In the genomic region with DNA sequence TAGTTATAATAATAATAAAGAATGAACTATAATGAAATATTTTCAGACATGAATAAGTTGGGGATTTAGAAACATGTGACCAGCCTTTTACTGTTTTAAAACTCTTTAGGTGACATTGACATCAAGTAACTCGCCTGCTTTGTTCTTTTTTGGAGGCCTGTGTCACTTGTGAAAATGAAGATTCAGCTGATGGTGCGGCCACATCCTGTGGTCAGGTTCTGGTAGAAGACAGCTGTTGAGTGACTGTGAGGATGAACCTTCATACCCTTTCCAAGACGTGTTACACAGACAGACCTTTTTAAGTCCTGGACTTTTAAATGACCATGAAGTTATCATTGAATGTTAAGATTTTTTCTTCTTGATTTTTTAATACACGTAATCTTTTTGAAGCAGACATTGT, we compare ENCODE assay signal across 31 cellular contexts. TPM values are rescaled to one million over a fixed set of nuclear protein-coding genes. Genes with fewer than 3 reads are reported as not detected.
DNase-seq lines count a peak whose midpoint lies in the region; ATAC-seq, FAIRE-seq and TF ChIP-seq lines count a peak whose summit lies in the region.
"Had no signal": no experiment of that assay in that cellular context is flagged by ENCODE, and none has a peak within 500 bp of the region (broad histone marks: within the 10 kb centered on the region; RNA-seq: fewer than 3 reads in every experiment).

No MANE protein-coding gene starts in this region.

- no peaks in the 10 kb centered on the region for H3K27me3 Mint-ChIP-seq in activated CD4-positive, alpha-beta memory T cell treated with anti-CD3 and anti-CD28 coated beads, Interleukin-2, amount 10 ng/mL, durations not matched to agents 7 days and 5 days
- H3K27me3 Mint-ChIP-seq in natural killer cell (ENCODE audit: low read depth in 2 of 2) = no peaks in the 10 kb centered on the region
- H3K27me3 Mint-ChIP-seq: activated naive CD8-positive, alpha-beta T cell had no signal

- intact Hi-C loops in natural killer cell (cut with micrococcal nuclease) = no loop called here

- TF ChIP-seq CTCF in natural killer cell (IDR thresholded peaks at IDR 0.05) (no peak), GM10248 (IDR thresholded peaks at IDR 0.05; ENCODE audit: control extremely low read depth, extremely low read depth, low read depth, missing control alignments) (no peak)

- peaks cover 9% of the 10 kb centered on the region for H3K9me3 Mint-ChIP-seq in activated CD4-positive, alpha-beta memory T cell treated with anti-CD3 and anti-CD28 coated beads, Interleukin-2, amount 10 ng/mL, durations not matched to agents 7 days and 5 days
- peaks cover 0 to 4% of the 10 kb centered on the region in 2 donors for H3K9me3 Mint-ChIP-seq in natural killer cell

- peak; percentile 84 to 98 (median 89) for ATAC-seq in natural killer cell
- ATAC-seq: esophagus mucosa, GM23338, left lung, sciatic nerve had no signal

- H3K4me1 Mint-ChIP-seq in activated CD4-positive, alpha-beta memory T cell treated with anti-CD3 and anti-CD28 coated beads, Interleukin-2, amount 10 ng/mL, durations not matched to agents 7 days and 5 days = peaks cover 11% of the 10 kb centered on the region
- peaks cover 24 to 29% of the 10 kb centered on the region in 2 donors for H3K4me1 Mint-ChIP-seq in natural killer cell
- H3K4me1 Mint-ChIP-seq: GM23338 had no signal

- POLR2A ChIA-PET in activated CD4-positive, alpha-beta memory T cell treated with anti-CD3 and anti-CD28 coated beads, Interleukin-2, amount 10 ng/mL, durations not matched to agents 7 days and 5 days (lab: Charles Lee) = interaction anchor here (0.6 kb wide), 1 partner anchor 933 kb away, joined by 3 read pairs; no protein-coding TSS in a partner anchor
- POLR2A ChIA-PET in GM10248 (lab: Yijun Ruan, JAX) = no interaction called here

- FAIRE-seq in GM18507 (lab: Jason Lieb, UNC) (peak; percentile 63), HTR-8/SVneo (lab: Jason Lieb, UNC) (no peak)
- FAIRE-seq: G401.6 had no signal

- CTCF ChIA-PET in activated CD4-positive, alpha-beta memory T cell treated with anti-CD3 and anti-CD28 coated beads, Interleukin-2, amount 10 ng/mL, durations not matched to agents 7 days and 5 days (lab: Charles Lee) = interaction anchor here (1.4 kb wide), 1 partner anchor 34 kb away, joined by 3 read pairs; no protein-coding TSS in a partner anchor
- CTCF ChIA-PET in GM10248 (lab: Yijun Ruan, JAX) = interaction anchor here (1.0 to 1.6 kb wide), 5 partner anchors 16 to 90 kb away, joined by 3 to 5 read pairs (median 3); no protein-coding TSS in a partner anchor

- H3K27ac Mint-ChIP-seq in activated CD4-positive, alpha-beta memory T cell treated with anti-CD3 and anti-CD28 coated beads, Interleukin-2, amount 10 ng/mL, durations not matched to agents 7 days and 5 days = no peak overlapping the region
- peak overlapping the region; percentile 82 to 83 for H3K27ac Mint-ChIP-seq in natural killer cell
- H3K27ac Mint-ChIP-seq: activated naive CD8-positive, alpha-beta T cell; endodermal cell; GM23338; HFFc6; T-helper 1 cell treated with Interleukin-12 subunit alpha and Interleukin-12 subunit beta and Interleukin-4 antibody, amounts not matched to agents 30 μg/mL and 1 μg/mL, for 36 hours had no signal

- peaks cover 25% of the 10 kb centered on the region for H3K36me3 Mint-ChIP-seq in activated CD4-positive, alpha-beta memory T cell treated with anti-CD3 and anti-CD28 coated beads, Interleukin-2, amount 10 ng/mL, durations not matched to agents 7 days and 5 days (ENCODE audit: low read depth)
- peaks cover 26% of the 10 kb centered on the region for H3K36me3 Mint-ChIP-seq in natural killer cell

- DNase-seq in CMK (ENCODE audit: low read depth) (peak; percentile 52), GM18507 (ENCODE audit: extremely low spot score, insufficient read length, low read depth) (peak; percentile 14), natural killer cell (peak; percentile 63), NCI-H2081 treated with DMSO at 0.1 percent for 48 hours (lab: John Stamatoyannopoulos, UW) (no peak), occipital lobe (lab: John Stamatoyannopoulos, UW) (no peak), HTR-8/SVneo (ENCODE audit: insufficient read length, low spot score) (no peak), GM10248 (ENCODE audit: extremely low spot score) (no peak)
- DNase-seq in activated CD4-positive, alpha-beta memory T cell treated with anti-CD3 and anti-CD28 coated beads, Interleukin-2, amount 10 ng/mL, durations not matched to agents 7 days and 5 days = peak; percentile 57
- DNase-seq: activated CD4-positive, CD25-positive, alpha-beta regulatory T cell treated with anti-CD3 and anti-CD28 coated beads, Interleukin-2, amount 50 U/mL, for 72 hours; central memory CD4-positive, alpha-beta T cell; COR-L47; endodermal cell; foreskin melanocyte; HFFc6; Kasumi-1; left lung; mesenchymal stem cell; NCI-H1048; NCI-H1694 treated with DMSO at 0.1 percent for 48 hours; NCI-H2171 treated with DMSO at 0.1 percent for 48 hours; NCI-H524; SK-N-SH; stomach; trophoblast cell had no signal

- no peak overlapping the region for H3K4me3 Mint-ChIP-seq in activated CD4-positive, alpha-beta memory T cell treated with anti-CD3 and anti-CD28 coated beads, Interleukin-2, amount 10 ng/mL, durations not matched to agents 7 days and 5 days
- peak overlapping the region; percentile 31 for H3K4me3 Mint-ChIP-seq in natural killer cell
- H3K4me3 Mint-ChIP-seq: activated naive CD8-positive, alpha-beta T cell; endodermal cell; GM23338; HFFc6; T-helper 1 cell treated with Interleukin-12 subunit alpha and Interleukin-12 subunit beta and Interleukin-4 antibody, amounts not matched to agents 30 μg/mL and 1 μg/mL, for 36 hours had no signal

RNA-seq across cellular contexts. Expression of a gene that starts 10.3 kb away (rescaled TPM):
- total RNA-seq in activated CD4-positive, alpha-beta memory T cell treated with anti-CD3 and anti-CD28 coated beads, Interleukin-2, amount 10 ng/mL, durations not matched to agents 7 days and 5 days = 1 to 10 TPM; 1.1 to 1.2 TPM
- total RNA-seq in natural killer cell (1 to 10 TPM; 3.9 to 7.7 (median 7.5) TPM), occipital lobe (not detected)
- total RNA-seq: endodermal cell, esophagus mucosa, GM23338, HFFc6, prostate gland, sciatic nerve had no signal

RNA-seq across cellular contexts. Expression of a gene that starts 58.4 kb away (rescaled TPM):
- 1 to 10 TPM; 2.2 to 2.4 TPM for total RNA-seq in activated CD4-positive, alpha-beta memory T cell treated with anti-CD3 and anti-CD28 coated beads, Interleukin-2, amount 10 ng/mL, durations not matched to agents 7 days and 5 days
- total RNA-seq in natural killer cell (10 to 100 TPM in 2 of 3 donors, 1 to 10 TPM in 1; 9.1 to 20.8 (median 19.2) TPM), occipital lobe (3.3 TPM)

Comparison
In these comparisons a context has a peak if more than half of its experiments do, and no peak if none do; other contexts are left out.
1. DNase-seq: peak in CMK (single experiment), GM18507 (single experiment), activated CD4-positive, alpha-beta memory T cell treated with anti-CD3 and anti-CD28 coated beads, Interleukin-2, amount 10 ng/mL, durations not matched to agents 7 days and 5 days (single experiment) and natural killer cell (single experiment); none in NCI-H2081 treated with DMSO at 0.1 percent for 48 hours (single experiment), occipital lobe (single experiment), HTR-8/SVneo (single experiment) and GM10248 (single experiment).